ENCODE assay signal across 22 cellular contexts in genomic region chr17:78123258-78123929, GRCh38. TPM values are rescaled to one million over a fixed set of nuclear protein-coding genes. Genes with fewer than 3 reads are reported as not detected.
DNase-seq lines count a peak whose midpoint lies in the region; ATAC-seq, FAIRE-seq and TF ChIP-seq lines count a peak whose summit lies in the region.
"Had no signal": no experiment of that assay in that cellular context is flagged by ENCODE, and none has a peak within 500 bp of the region (broad histone marks: within the 10 kb centered on the region; RNA-seq: fewer than 3 reads in every experiment).

No MANE protein-coding gene starts in this region.

- peaks cover 46% of the 10 kb centered on the region for H3K4me1 Mint-ChIP-seq in T-helper 2 cell treated with Interferon-gamma antibody and Interleukin-4, amounts not matched to agents 5 μg/mL and 100 μg/mL, for 36 hours (ENCODE audit: low read depth)

- no peak for TF ChIP-seq RAD21 in GM12878 (IDR thresholded peaks at IDR 0.05; ENCODE audit: insufficient read depth, low read depth, low read length)

- RAD21 ChIA-PET in GM12878 (lab: Charles Lee; ENCODE audit: unreplicated experiment) = interaction anchor here (1.2 to 3.2 kb wide), 3 partner anchors 11 to 53 kb away, joined by 6 to 29 read pairs (median 26); no protein-coding TSS in a partner anchor

- no peaks in the 10 kb centered on the region for H3K9me2 ChIP-seq in Karpas-422 (replicated peaks; ENCODE audit: insufficient read depth, low read length)

- SMC1A ChIA-PET in GM12878 (lab: Charles Lee; ENCODE audit: uncharacterized antibody, unreplicated experiment) = interaction anchor here (1.0 to 2.4 kb wide), 3 partner anchors 11 to 60 kb away, joined by 3 to 14 read pairs (median 3); no protein-coding TSS in a partner anchor

- H3K4me3 ChIP-seq in Karpas-422 (ENCODE audit: low read length) = no peak overlapping the region
- H3K4me3 ChIP-seq in GM12878 = peak overlapping the region; percentile 70; the same call in 1 of the 2 replicates
- peak overlapping the region in 1 of 8 donors; percentile 97 for H3K4me3 ChIP-seq in spleen
- H3K4me3 ChIP-seq: ascending aorta, colonic mucosa, pancreas, SK-N-MC, skin epidermis, stomach had no signal

- no peak for TF ChIP-seq POLR2A in GM12878 (IDR thresholded peaks at IDR 0.05; ENCODE audit: low read depth, low read length)
- TF ChIP-seq POLR2A in spleen (IDR thresholded peaks at IDR 0.05) = no peak

- no peak for ATAC-seq in GM12878
- ATAC-seq in HG03521 (IDR thresholded peaks at IDR 0.05; ENCODE audit: unreplicated experiment) = no peak
- ATAC-seq: pancreas had no signal

- H3K79me2 ChIP-seq in Karpas-422 (ENCODE audit: low read length) (peaks cover 43% of the 10 kb centered on the region), GM12878 (ENCODE audit: control insufficient read depth, insufficient read depth, low read length) (peaks cover 77% of the 10 kb centered on the region)

- no peaks in the 10 kb centered on the region for H3K27me3 ChIP-seq in Karpas-422 (ENCODE audit: low read length)
- H3K27me3 ChIP-seq in GM12878 (replicated peaks in 1 of 2; ENCODE audit: control insufficient read depth in 2 of 2, insufficient read depth in 2 of 2, low read length in 1 of 2) = no peaks in the 10 kb centered on the region
- no peaks in the 10 kb centered on the region for H3K27me3 ChIP-seq in spleen (replicated peaks in 1 of 7)
- H3K27me3 ChIP-seq: ascending aorta, colonic mucosa, pancreas had no signal

- peaks cover 15% of the 10 kb centered on the region for H3K36me3 ChIP-seq in Karpas-422 (ENCODE audit: insufficient read depth, low read length)
- peaks cover 14 to 19% of the 10 kb centered on the region in 2 experiments for H3K36me3 ChIP-seq in GM12878 (ENCODE audit: control insufficient read depth in 2 of 2, insufficient read depth in 2 of 2, low read length in 1 of 2)
- H3K36me3 ChIP-seq in spleen = peaks cover 0 to 84% (median 72%) of the 10 kb centered on the region in 6 donors
- H3K36me3 ChIP-seq: ascending aorta had no signal

- H3K9ac ChIP-seq in Karpas-422 (ENCODE audit: low read length) = peak overlapping the region; percentile 96; the same call in 1 of the 2 replicates
- no peak overlapping the region for H3K9ac ChIP-seq in GM12878 (ENCODE audit: control insufficient read depth, insufficient read depth, low read length)

- H3K4me3 Mint-ChIP-seq in T-helper 2 cell treated with Interferon-gamma antibody and Interleukin-4, amounts not matched to agents 5 μg/mL and 100 μg/mL, for 36 hours = peak overlapping the region; percentile 90

- TSS peak; percentile 41 for BruUV-seq in GM12878 (replicated peaks; lab: Mats Ljungman, UMichigan)

- FAIRE-seq in GM12878 (lab: Jason Lieb, UNC) = no peak
- FAIRE-seq: pancreas had no signal

- in situ Hi-C loops in GM12878 (cut with MboI) = no loop called here

- CTCF ChIA-PET in GM12878 (lab: Yijun Ruan, JAX) = interaction anchor here (2.1 to 12.7 kb wide), 3 partner anchors 13 to 52 kb away, joined by 5 to 100 read pairs (median 66); no protein-coding TSS in a partner anchor

- no peaks in the 10 kb centered on the region for H3K27me3 Mint-ChIP-seq in T-helper 2 cell treated with Interferon-gamma antibody and Interleukin-4, amounts not matched to agents 5 μg/mL and 100 μg/mL, for 36 hours (ENCODE audit: low read depth)

- TF ChIP-seq EP300 in GM12878 (IDR thresholded peaks at IDR 0.05; ENCODE audit: borderline replicate concordance in 1 of 2, control insufficient read depth in 1 of 2, low read depth in 2 of 2, low read length in 2 of 2) = no peak

- H3K9me3 ChIP-seq in Karpas-422 (ENCODE audit: low read length) (no peaks in the 10 kb centered on the region), GM12878 (replicated peaks; ENCODE audit: control insufficient read depth, insufficient read depth, low read length) (no peaks in the 10 kb centered on the region), spleen (no peaks in the 10 kb centered on the region)
- H3K9me3 ChIP-seq: ascending aorta, colonic mucosa, pancreas, stomach had no signal

- TF ChIP-seq CTCF in GM12878 (IDR thresholded peaks at IDR 0.05 in 2 of 3, conservative IDR thresholded peaks at IDR 0.05 in 1 of 3; ENCODE audit: control insufficient read depth in 2 of 3, extremely low read depth in 1 of 3, insufficient read depth in 1 of 3, low read depth in 3 of 3, low read length in 3 of 3) (no peak), spleen (IDR thresholded peaks at IDR 0.05 in 8 of 11, conservative IDR thresholded peaks at IDR 0.05 in 3 of 11) (no peak)

- H3K4me1 ChIP-seq in Karpas-422 (ENCODE audit: low read length) (peaks cover 47% of the 10 kb centered on the region), GM12878 (ENCODE audit: control insufficient read depth, insufficient read depth, low read length) (peaks cover 61% of the 10 kb centered on the region), spleen (peaks cover 57 to 100% (median 86%) of the 10 kb centered on the region in 6 donors)
- H3K4me1 ChIP-seq: pancreas had no signal

- peaks cover 68% of the 10 kb centered on the region for H3K36me3 Mint-ChIP-seq in T-helper 2 cell treated with Interferon-gamma antibody and Interleukin-4, amounts not matched to agents 5 μg/mL and 100 μg/mL, for 36 hours (ENCODE audit: low read depth)

- H3K27ac ChIP-seq in Karpas-422 (ENCODE audit: low read length) = peak overlapping the region; percentile 92
- peak overlapping the region; percentile 95; the same call in 1 of the 2 replicates for H3K27ac ChIP-seq in GM12878 (ENCODE audit: control insufficient read depth, insufficient read depth)
- H3K27ac ChIP-seq in spleen = peak overlapping the region in 6 of 8 donors; percentile 87 to 97 (median 94)
- H3K27ac ChIP-seq: ascending aorta, colonic mucosa, pancreas, SK-N-MC had no signal

- WGBS in GM12878 (ENCODE audit: insufficient coverage, insufficient replicate concordance, low lambda C conversion rate, missing lambda C conversion rate) = 92% methylated on average over 5 of the region's 5 CpGs
- WGBS in spleen, 5 donors = 92 to 97% (median 95%) methylated on average over 5 of the region's 5 CpGs

- H4K20me1 ChIP-seq in Karpas-422 (ENCODE audit: insufficient read depth, low read depth, low read length) (peaks cover 6% of the 10 kb centered on the region; the same call in 1 of the 2 replicates), GM12878 (ENCODE audit: control insufficient read depth, insufficient read depth) (no peaks in the 10 kb centered on the region)

- peak overlapping the region; percentile 81 for H3K27ac Mint-ChIP-seq in T-helper 2 cell treated with Interferon-gamma antibody and Interleukin-4, amounts not matched to agents 5 μg/mL and 100 μg/mL, for 36 hours

- no peaks in the 10 kb centered on the region for H3K9me3 Mint-ChIP-seq in T-helper 2 cell treated with Interferon-gamma antibody and Interleukin-4, amounts not matched to agents 5 μg/mL and 100 μg/mL, for 36 hours

- no peak overlapping the region for H2AFZ ChIP-seq in Karpas-422 (ENCODE audit: low read length)
- no peak overlapping the region for H2AFZ ChIP-seq in GM12878 (ENCODE audit: control insufficient read depth, low read depth, low read length)

- intact Hi-C loops in GM12878 (cut with micrococcal nuclease; ENCODE audit: unreplicated experiment) (no loop called here), spleen (cut with DNase I; ENCODE audit: low total_unique reads) (no loop called here)

- DNase-seq in T-helper 2 cell treated with Interferon-gamma antibody and Interleukin-4, amounts not matched to agents 5 μg/mL and 100 μg/mL, for 36 hours (ENCODE audit: low spot score) = no peak
- DNase-seq in T-helper 2 cell (no peak), Karpas-422 (no peak), GM12878 (ENCODE audit: low read depth, low spot score) (no peak), spleen (no peak), medulla oblongata (ENCODE audit: extremely low spot score) (no peak), NCI-H1048 (lab: John Stamatoyannopoulos, UW) (no peak)
- DNase-seq: 8988T, colonic mucosa, islet precursor cell, midbrain, NCI-H1694, NCI-H510A, stomach had no signal

- POLR2A ChIA-PET in GM12878 (lab: Charles Lee) = interaction anchor here (0.6 to 8.0 kb wide), 6 partner anchors 11 to 83 kb away, joined by 3 to 85 read pairs (median 6); partner anchors contain the start of gene SYNGR2

- peak overlapping the region; percentile 98 for H3K4me2 ChIP-seq in Karpas-422 (ENCODE audit: low read depth, low read length, poor library complexity, severe bottlenecking)
- H3K4me2 ChIP-seq in GM12878 (ENCODE audit: control insufficient read depth, insufficient read depth) = peak overlapping the region; percentile 100

RNA-seq across cellular contexts. Expression of gene TMC6, which starts 5.2 kb away (rescaled TPM):
- 70.7 and 179 TPM in 2 replicates for total RNA-seq in Karpas-422 (2014; rRNA removed; shearing (Covaris generic); ENCODE audit: low replicate concordance)
- 479 and 553 TPM in 2 replicates for total RNA-seq in GM12878 (2013; cell fraction: nucleolus; rRNA removed)
- total RNA-seq in GM12878 (2014; rRNA removed) (104 and 117 TPM in 2 replicates), GM12878 (2014; rRNA removed; fragmentation: Illumina TruSeq; extraction: Trizol) (34.2 and 39.1 TPM in 2 replicates), GM12878 (2021) (206 and 232 TPM in 2 replicates), spleen (100 to 1,000 TPM; 169 to 425 (median 354) TPM)
- polyA plus RNA-seq in GM12878 (2011; ENCODE audit: low read depth) = 47.5 TPM
- polyA plus RNA-seq in GM12878 (2011; rRNA removed) (25.6 and 38.0 TPM in 2 replicates), GM12878 (2014; fragmentation: Illumina TruSeq; extraction: Trizol) (2.0 and 20.0 TPM in 2 replicates), GM12878 (2014; fragmentation: Nextera tagmentation; extraction: Ambion mirVana) (10 to 100 TPM in 1 of 2 experiments, 1 to 10 TPM in 1; 1.9 to 11.5 TPM), GM12878 (2014; rRNA removed) (136 and 153 TPM in 2 replicates), GM12878 (2016; fragmentation: Nextera tagmentation; extraction: Ambion mirVana) (10 to 100 TPM; 82.0 to 94.4 TPM), spleen (100 to 1,000 TPM; 132 to 269 (median 252) TPM)
- 39.0 and 65.3 TPM in 2 replicates for polyA plus RNA-seq in GM12878 (2011; cell fraction: cytosol; rRNA removed)
- polyA plus RNA-seq in GM12878 (2011; cell fraction: nucleus; rRNA removed) = 658 and 780 TPM in 2 replicates
- 192 and 207 TPM in 2 replicates for polyA plus RNA-seq in GM12878 (2012)
- 24.9 and 76.7 TPM in 2 replicates for polyA minus RNA-seq in GM12878 (2011; rRNA and poly(A)+ RNA removed)
- polyA minus RNA-seq in GM12878 (2011; cell fraction: cytosol; rRNA and poly(A)+ RNA removed) = 38.3 and 48.8 TPM in 2 replicates
- polyA minus RNA-seq in GM12878 (2011; cell fraction: nucleus; rRNA and poly(A)+ RNA removed) = 152 and 216 TPM in 2 replicates

RNA-seq across cellular contexts. Expression of gene TMC8, which starts 7.2 kb away (rescaled TPM):
- total RNA-seq in Karpas-422 (2014; rRNA removed; shearing (Covaris generic); ENCODE audit: low replicate concordance) = 57.9 and 113 TPM in 2 replicates
- 310 and 316 TPM in 2 replicates for total RNA-seq in GM12878 (2013; cell fraction: nucleolus; rRNA removed)
- 40.9 and 41.9 TPM in 2 replicates for total RNA-seq in GM12878 (2014; rRNA removed)
- total RNA-seq in GM12878 (2014; rRNA removed; fragmentation: Illumina TruSeq; extraction: Trizol) = 22.2 and 25.4 TPM in 2 replicates
- total RNA-seq in GM12878 (2021) = 120 and 128 TPM in 2 replicates
- 110 TPM for polyA plus RNA-seq in GM12878 (2011; ENCODE audit: low read depth)
- 19.5 and 36.5 TPM in 2 replicates for polyA plus RNA-seq in GM12878 (2011; rRNA removed)
- polyA plus RNA-seq in GM12878 (2011; cell fraction: cytosol; rRNA removed) = 62.8 and 67.7 TPM in 2 replicates
- polyA plus RNA-seq in GM12878 (2011; cell fraction: nucleus; rRNA removed) = 353 and 365 TPM in 2 replicates
- 116 and 163 TPM in 2 replicates for polyA plus RNA-seq in GM12878 (2012)
- polyA plus RNA-seq in GM12878 (2014; fragmentation: Illumina TruSeq; extraction: Trizol) = 16.7 and 45.9 TPM in 2 replicates
- 1 to 10 TPM; 2.7 to 8.4 TPM for polyA plus RNA-seq in GM12878 (2014; fragmentation: Nextera tagmentation; extraction: Ambion mirVana)
- polyA plus RNA-seq in GM12878 (2014; rRNA removed) = 118 and 129 TPM in 2 replicates
- polyA plus RNA-seq in GM12878 (2016; fragmentation: Nextera tagmentation; extraction: Ambion mirVana) = 10 to 100 TPM; 38.2 to 48.1 TPM
- polyA minus RNA-seq in GM12878 (2011; rRNA and poly(A)+ RNA removed) = 87.9 and 94.3 TPM in 2 replicates
- polyA minus RNA-seq in GM12878 (2011; cell fraction: cytosol; rRNA and poly(A)+ RNA removed) = 17.8 and 22.5 TPM in 2 replicates
- 96.8 and 128 TPM in 2 replicates for polyA minus RNA-seq in GM12878 (2011; cell fraction: nucleus; rRNA and poly(A)+ RNA removed)
- total RNA-seq in spleen = 100 to 1,000 TPM; 116 to 222 (median 205) TPM
- polyA plus RNA-seq in spleen = 100 to 1,000 TPM; 103 to 191 (median 158) TPM
- total RNA-seq: LHCN-M2 had no signal

RNA-seq across cellular contexts. Expression of gene C17orf99, which starts 22.8 kb away (rescaled TPM):
- total RNA-seq in Karpas-422 (2014; rRNA removed; shearing (Covaris generic); ENCODE audit: low replicate concordance) = not detected in 2 replicates
- total RNA-seq in GM12878 (2013; cell fraction: nucleolus; rRNA removed) = 3.6 and 5.5 TPM in 2 replicates
- total RNA-seq in GM12878 (2014; rRNA removed) = 2.1 and 5.9 TPM in 2 replicates
- 1.6 and 1.9 TPM in 2 replicates for total RNA-seq in GM12878 (2014; rRNA removed; fragmentation: Illumina TruSeq; extraction: Trizol)
- 3.1 and 4.4 TPM in 2 replicates for total RNA-seq in GM12878 (2021)
- 1.5 TPM for polyA plus RNA-seq in GM12878 (2011; ENCODE audit: low read depth)
- polyA plus RNA-seq in GM12878 (2011; rRNA removed) = 2.2 and 3.5 TPM in 2 replicates
- 4.1 and 4.5 TPM in 2 replicates for polyA plus RNA-seq in GM12878 (2011; cell fraction: cytosol; rRNA removed)
- polyA plus RNA-seq in GM12878 (2011; cell fraction: nucleus; rRNA removed) = 5.0 and 11.8 TPM in 2 replicates
- 3.6 and 6.7 TPM in 2 replicates for polyA plus RNA-seq in GM12878 (2012)
- polyA plus RNA-seq in GM12878 (2014; fragmentation: Illumina TruSeq; extraction: Trizol) = 0.22 and 1.4 TPM in 2 replicates
- under 1 TPM; 0.20 to 0.48 TPM for polyA plus RNA-seq in GM12878 (2014; fragmentation: Nextera tagmentation; extraction: Ambion mirVana)
- polyA plus RNA-seq in GM12878 (2014; rRNA removed) = 4.8 and 5.6 TPM in 2 replicates
- 1 to 10 TPM; 3.0 to 4.5 TPM for polyA plus RNA-seq in GM12878 (2016; fragmentation: Nextera tagmentation; extraction: Ambion mirVana)
- 2.9 and 5.1 TPM in 2 replicates for polyA minus RNA-seq in GM12878 (2011; rRNA and poly(A)+ RNA removed)
- polyA minus RNA-seq in GM12878 (2011; cell fraction: cytosol; rRNA and poly(A)+ RNA removed) = 2.7 TPM in 1 of 2 replicates, not detected in the other
- polyA minus RNA-seq in GM12878 (2011; cell fraction: nucleus; rRNA and poly(A)+ RNA removed) = 0.36 and 4.7 TPM in 2 replicates
- 1 to 10 TPM in 2 of 7 donors, under 1 TPM in 2, not detected in 3; 0.19 to 3.0 (median 0.95) TPM for total RNA-seq in spleen
- under 1 TPM in 2 of 3 donors, not detected in 1; 0.46 TPM for polyA plus RNA-seq in spleen
- total RNA-seq: ascending aorta, epithelial cell of proximal tubule, LHCN-M2, pancreas, stomach had no signal
- polyA plus RNA-seq: CD14-positive monocyte, pancreas had no signal

RNA-seq across cellular contexts. Expression of gene SYNGR2, which starts 45.0 kb away (rescaled TPM):
- 31.9 and 33.6 TPM in 2 replicates for total RNA-seq in Karpas-422 (2014; rRNA removed; shearing (Covaris generic); ENCODE audit: low replicate concordance)
- 161 and 167 TPM in 2 replicates for total RNA-seq in GM12878 (2013; cell fraction: nucleolus; rRNA removed)
- total RNA-seq in GM12878 (2014; rRNA removed) (189 and 212 TPM in 2 replicates), GM12878 (2014; rRNA removed; fragmentation: Illumina TruSeq; extraction: Trizol) (112 and 126 TPM in 2 replicates), GM12878 (2021) (291 and 310 TPM in 2 replicates), spleen (100 to 1,000 TPM; 107 to 179 (median 137) TPM)
- polyA plus RNA-seq in GM12878 (2011; ENCODE audit: low read depth) = 105 TPM
- polyA plus RNA-seq in GM12878 (2011; rRNA removed) (134 and 329 TPM in 2 replicates), GM12878 (2014; fragmentation: Illumina TruSeq; extraction: Trizol) (69.3 and 212 TPM in 2 replicates), GM12878 (2014; fragmentation: Nextera tagmentation; extraction: Ambion mirVana) (10 to 100 TPM in 1 of 2 experiments, 1 to 10 TPM in 1; 4.4 to 28.8 TPM), GM12878 (2014; rRNA removed) (310 and 312 TPM in 2 replicates), GM12878 (2016; fragmentation: Nextera tagmentation; extraction: Ambion mirVana) (100 to 1,000 TPM; 491 to 529 TPM), spleen (100 to 1,000 TPM; 152 to 201 (median 170) TPM)
- 630 and 860 TPM in 2 replicates for polyA plus RNA-seq in GM12878 (2011; cell fraction: cytosol; rRNA removed)
- 304 and 332 TPM in 2 replicates for polyA plus RNA-seq in GM12878 (2011; cell fraction: nucleus; rRNA removed)
- 386 and 393 TPM in 2 replicates for polyA plus RNA-seq in GM12878 (2012)
- 329 and 477 TPM in 2 replicates for polyA minus RNA-seq in GM12878 (2011; rRNA and poly(A)+ RNA removed)
- polyA minus RNA-seq in GM12878 (2011; cell fraction: cytosol; rRNA and poly(A)+ RNA removed) = 131 and 150 TPM in 2 replicates
- 60.8 and 82.3 TPM in 2 replicates for polyA minus RNA-seq in GM12878 (2011; cell fraction: nucleus; rRNA and poly(A)+ RNA removed)
